In genomic region chr2:102737435-102737834, GRCh38 we compare ENCODE assay signal across 8 cellular contexts. TPM values are rescaled to one million over a fixed set of nuclear protein-coding genes. Genes with fewer than 3 reads are reported as not detected.
DNase-seq lines count a peak whose midpoint lies in the region; ATAC-seq and TF ChIP-seq lines count a peak whose summit lies in the region.

No MANE protein-coding gene starts in this region.

- H3K9me3 ChIP-seq in BE2C = no peaks in the 10 kb centered on the region
- no peaks in the 10 kb centered on the region for H3K9me3 ChIP-seq in skeletal muscle tissue (ENCODE audit: control insufficient read depth in 3 of 3, low read length in 3 of 3)

- H3K9ac ChIP-seq in skeletal muscle tissue (ENCODE audit: low read depth in 1 of 3, low read length in 3 of 3) = peak overlapping the region in 1 of 3 donors; percentile 90

- H3K4me3 ChIP-seq in BE2C (ENCODE audit: low read depth, low read length) (peak overlapping the region; percentile 76; the same call in 1 of the 2 replicates), coronary artery (peak overlapping the region; percentile 94), skeletal muscle tissue (ENCODE audit: low read length in 3 of 3) (peak overlapping the region; percentile 89 to 94 (median 92))

- peak; percentile 47 for ATAC-seq in GM19452 (IDR thresholded peaks at IDR 0.05; ENCODE audit: unreplicated experiment)
- peak; percentile 62 for ATAC-seq in HG03575 (IDR thresholded peaks at IDR 0.05; ENCODE audit: extremely low read depth, insufficient number of reproducible peaks, low FRiP score, unreplicated experiment)
- no peak for ATAC-seq in HG03045 (IDR thresholded peaks at IDR 0.05; ENCODE audit: unreplicated experiment)

- H3K27ac ChIP-seq in coronary artery (no peak overlapping the region), skeletal muscle tissue (ENCODE audit: low read depth, low read length) (no peak overlapping the region)

- DNase-seq in BE2C (no peak), coronary artery (ENCODE audit: low spot score) (no peak), NCI-H524 (lab: John Stamatoyannopoulos, UW) (no peak), SKM-1 (lab: John Stamatoyannopoulos, UW; ENCODE audit: unreplicated experiment) (no peak)

- TF ChIP-seq CTCF in BE2C (IDR thresholded peaks at IDR 0.05; ENCODE audit: low read depth, low read length) (no peak), coronary artery (IDR thresholded peaks at IDR 0.05) (no peak)

- H3K27me3 ChIP-seq in BE2C = no peaks in the 10 kb centered on the region
- H3K27me3 ChIP-seq in skeletal muscle tissue (ENCODE audit: control insufficient read depth in 3 of 3, insufficient read depth in 3 of 3, low read length in 3 of 3) = no peaks in the 10 kb centered on the region

- H3K36me3 ChIP-seq in BE2C = no peaks in the 10 kb centered on the region
- no peaks in the 10 kb centered on the region for H3K36me3 ChIP-seq in skeletal muscle tissue (ENCODE audit: control insufficient read depth in 3 of 3, insufficient read depth in 3 of 3, low read length in 3 of 3)

- no peaks in the 10 kb centered on the region for H3K4me1 ChIP-seq in BE2C
- H3K4me1 ChIP-seq in skeletal muscle tissue (ENCODE audit: control insufficient read depth in 3 of 3, insufficient read depth in 3 of 3, low read length in 3 of 3) = peaks cover 11 to 27% (median 18%) of the 10 kb centered on the region in 3 donors

RNA-seq across cellular contexts. Expression of gene TMEM182, which starts 24.4 kb away (rescaled TPM):
- 0.82 TPM for polyA plus RNA-seq in BE2C (2012; ENCODE audit: insufficient read depth, insufficient read length, low read depth)
- 152 TPM for total RNA-seq in skeletal muscle tissue
